ENCODE assay signal across 17 cellular contexts in genomic region chr2:157386747-157387146, GRCh38. TPM values are rescaled to one million over a fixed set of nuclear protein-coding genes. Genes with fewer than 3 reads are reported as not detected.
DNase-seq lines count a peak whose midpoint lies in the region; FAIRE-seq and TF ChIP-seq lines count a peak whose summit lies in the region.
"Had no signal": no experiment of that assay in that cellular context is flagged by ENCODE, and none has a peak within 500 bp of the region (broad histone marks: within the 10 kb centered on the region; RNA-seq: fewer than 3 reads in every experiment).

No MANE protein-coding gene starts in this region.

- H3K27me3 Mint-ChIP-seq in activated naive CD4-positive, alpha-beta T cell treated with anti-CD3 and anti-CD28 coated beads for 36 hours (ENCODE audit: low read depth): no peaks in the 10 kb centered on the region
- H3K27me3 Mint-ChIP-seq in activated naive CD4-positive, alpha-beta T cell treated with anti-CD3 and anti-CD28 coated beads, Interleukin-2, amount 10 ng/mL, durations not matched to agents 7 days and 5 days: no peaks in the 10 kb centered on the region
- H3K27me3 Mint-ChIP-seq in activated naive CD8-positive, alpha-beta T cell treated with anti-CD3 and anti-CD28 coated beads for 36 hours: no peaks in the 10 kb centered on the region
- H3K27me3 Mint-ChIP-seq in nephron progenitor cell (ENCODE audit: low read depth, poor library complexity): no peaks in the 10 kb centered on the region

- intact Hi-C loops in activated naive CD4-positive, alpha-beta T cell treated with anti-CD3 and anti-CD28 coated beads for 36 hours (cut with micrococcal nuclease): loop anchor here (1.0 kb wide), 1 partner anchor 8 kb away; no protein-coding TSS in a partner anchor

- H3K4me3 Mint-ChIP-seq in activated naive CD4-positive, alpha-beta T cell treated with anti-CD3 and anti-CD28 coated beads for 36 hours: no peak overlapping the region
- H3K4me3 Mint-ChIP-seq in activated naive CD4-positive, alpha-beta T cell treated with anti-CD3 and anti-CD28 coated beads, Interleukin-2, amount 10 ng/mL, durations not matched to agents 7 days and 5 days: no peak overlapping the region
- H3K4me3 Mint-ChIP-seq in activated naive CD8-positive, alpha-beta T cell treated with anti-CD3 and anti-CD28 coated beads for 36 hours: no peak overlapping the region
- H3K4me3 Mint-ChIP-seq in nephron progenitor cell: no peak overlapping the region
- H3K4me3 Mint-ChIP-seq: CD14-positive monocyte, HFFc6 had no signal

- DNase-seq in activated naive CD4-positive, alpha-beta T cell treated with anti-CD3 and anti-CD28 coated beads for 36 hours: no peak
- DNase-seq in activated naive CD4-positive, alpha-beta T cell treated with anti-CD3 and anti-CD28 coated beads, Interleukin-2, amount 10 ng/mL, durations not matched to agents 7 days and 5 days: no peak
- no peak for DNase-seq in GM19239 (ENCODE audit: insufficient read length, low spot score)
- DNase-seq in activated naive CD8-positive, alpha-beta T cell treated with anti-CD3 and anti-CD28 coated beads for 36 hours: no peak
- DNase-seq in nephron progenitor cell: no peak
- DNase-seq in globus pallidus (ENCODE audit: low spot score): no peak
- no peak for DNase-seq in NCI-H2227 treated with DMSO at 0.1 percent for 48 hours (lab: John Stamatoyannopoulos, UW)
- DNase-seq in NCI-H524 (lab: John Stamatoyannopoulos, UW): no peak
- DNase-seq: GF-D8, HFFc6, KBM-7, NCI-H1105, NCI-H1694 treated with DMSO at 0.1 percent for 48 hours, NCI-H446 treated with DMSO at 0.1 percent for 48 hours, NCI-H82 had no signal

- H3K36me3 Mint-ChIP-seq in activated naive CD4-positive, alpha-beta T cell treated with anti-CD3 and anti-CD28 coated beads for 36 hours (ENCODE audit: low read depth): peaks cover 10% of the 10 kb centered on the region
- H3K36me3 Mint-ChIP-seq in activated naive CD4-positive, alpha-beta T cell treated with anti-CD3 and anti-CD28 coated beads, Interleukin-2, amount 10 ng/mL, durations not matched to agents 7 days and 5 days: peaks cover 55% of the 10 kb centered on the region
- H3K36me3 Mint-ChIP-seq in activated naive CD8-positive, alpha-beta T cell treated with anti-CD3 and anti-CD28 coated beads for 36 hours: peaks cover 47% of the 10 kb centered on the region
- no peaks in the 10 kb centered on the region for H3K36me3 Mint-ChIP-seq in nephron progenitor cell (ENCODE audit: low read depth)
- H3K36me3 Mint-ChIP-seq: CD14-positive monocyte had no signal

- CTCF ChIA-PET in activated naive CD4-positive, alpha-beta T cell treated with anti-CD3 and anti-CD28 coated beads for 36 hours (lab: Charles Lee): interaction anchor here (1.4 to 1.7 kb wide), 2 partner anchors 50 to 59 kb away, joined by 4 to 5 read pairs; no protein-coding TSS in a partner anchor
- CTCF ChIA-PET in activated naive CD4-positive, alpha-beta T cell treated with anti-CD3 and anti-CD28 coated beads, Interleukin-2, amount 10 ng/mL, durations not matched to agents 7 days and 5 days (lab: Charles Lee): interaction anchor here (0.9 to 1.2 kb wide), 2 partner anchors 16 to 51 kb away, joined by 4 to 5 read pairs; no protein-coding TSS in a partner anchor

- FAIRE-seq in GM19239 (lab: Jason Lieb, UNC): peak; percentile 44
- FAIRE-seq: A549 had no signal

- H3K27ac Mint-ChIP-seq in activated naive CD4-positive, alpha-beta T cell treated with anti-CD3 and anti-CD28 coated beads for 36 hours: peak overlapping the region; percentile 38
- no peak overlapping the region for H3K27ac Mint-ChIP-seq in activated naive CD4-positive, alpha-beta T cell treated with anti-CD3 and anti-CD28 coated beads, Interleukin-2, amount 10 ng/mL, durations not matched to agents 7 days and 5 days
- peak overlapping the region; percentile 34 for H3K27ac Mint-ChIP-seq in activated naive CD8-positive, alpha-beta T cell treated with anti-CD3 and anti-CD28 coated beads for 36 hours
- peak overlapping the region; percentile 27 for H3K27ac Mint-ChIP-seq in nephron progenitor cell
- H3K27ac Mint-ChIP-seq: CD14-positive monocyte, HFFc6 had no signal

- H3K4me1 Mint-ChIP-seq in activated naive CD4-positive, alpha-beta T cell treated with anti-CD3 and anti-CD28 coated beads for 36 hours (ENCODE audit: low read depth): peaks cover 31% of the 10 kb centered on the region
- H3K4me1 Mint-ChIP-seq in activated naive CD4-positive, alpha-beta T cell treated with anti-CD3 and anti-CD28 coated beads, Interleukin-2, amount 10 ng/mL, durations not matched to agents 7 days and 5 days: peaks cover 27% of the 10 kb centered on the region
- peaks cover 34% of the 10 kb centered on the region for H3K4me1 Mint-ChIP-seq in activated naive CD8-positive, alpha-beta T cell treated with anti-CD3 and anti-CD28 coated beads for 36 hours
- H3K4me1 Mint-ChIP-seq in nephron progenitor cell: peaks cover 9% of the 10 kb centered on the region
- H3K4me1 Mint-ChIP-seq: CD14-positive monocyte had no signal

- H3K9me3 Mint-ChIP-seq in activated naive CD4-positive, alpha-beta T cell treated with anti-CD3 and anti-CD28 coated beads for 36 hours: peaks cover 37% of the 10 kb centered on the region
- peaks cover 41% of the 10 kb centered on the region for H3K9me3 Mint-ChIP-seq in activated naive CD4-positive, alpha-beta T cell treated with anti-CD3 and anti-CD28 coated beads, Interleukin-2, amount 10 ng/mL, durations not matched to agents 7 days and 5 days
- peaks cover 37% of the 10 kb centered on the region for H3K9me3 Mint-ChIP-seq in activated naive CD8-positive, alpha-beta T cell treated with anti-CD3 and anti-CD28 coated beads for 36 hours
- peaks cover 16% of the 10 kb centered on the region for H3K9me3 Mint-ChIP-seq in nephron progenitor cell
- H3K9me3 Mint-ChIP-seq: HFFc6 had no signal

- TF ChIP-seq CTCF in nephron progenitor cell (IDR thresholded peaks at IDR 0.05): no peak

RNA-seq across cellular contexts. Expression of gene CYTIP, which starts 57.1 kb away (rescaled TPM):
- total RNA-seq in activated naive CD4-positive, alpha-beta T cell treated with anti-CD3 and anti-CD28 coated beads for 36 hours: 100 to 1,000 TPM; 599 to 610 TPM
- total RNA-seq in activated naive CD8-positive, alpha-beta T cell treated with anti-CD3 and anti-CD28 coated beads for 36 hours: 100 to 1,000 TPM; 302 to 304 TPM
- total RNA-seq: HFFc6 had no signal
